ENCODE assay signal across 25 cellular contexts in genomic region chr11:12027844-12028243, GRCh38. TPM values are rescaled to one million over a fixed set of nuclear protein-coding genes. Genes with fewer than 3 reads are reported as not detected.
"Had no signal": no experiment of that assay in that cellular context is flagged by ENCODE, and none has a peak within 500 bp of the region (broad histone marks: within the 10 kb centered on the region; RNA-seq: fewer than 3 reads in every experiment).

No MANE protein-coding gene starts in this region.

- ATAC-seq: activated CD8-positive, alpha-beta T cell treated with anti-CD3 and anti-CD28 coated beads, Interleukin-2, amount 10 ng/mL, durations not matched to agents 7 days and 5 days; PC-3 had no signal

- H3K9ac ChIP-seq: KMS-11 had no signal

- H3K27ac ChIP-seq: KMS-11, RWPE1 had no signal

- DNase-seq: activated CD4-positive, alpha-beta T cell treated with anti-CD3 and anti-CD28 coated beads, Interleukin-2, amount 10 ng/mL, durations not matched to agents 24 days and 14 days; activated CD4-positive, alpha-beta T cell treated with anti-CD3 and anti-CD28 coated beads, Interleukin-2, amount 50 U/mL, for 4 hours; activated CD8-positive, alpha-beta T cell treated with anti-CD3 and anti-CD28 coated beads, Interleukin-2, amount 10 ng/mL, durations not matched to agents 7 days and 5 days; activated gamma-delta T cell; activated naive CD4-positive, alpha-beta T cell treated with Interleukin-2 at 50 U/mL for 16 hours; activated naive CD8-positive, alpha-beta T cell treated with anti-CD3 and anti-CD28 coated beads, Interleukin-2, amount 10 ng/mL, durations not matched to agents 7 days and 5 days; activated T-cell treated with anti-CD3 and anti-CD28 coated beads, Interleukin-2, amount 50 U/mL, for 24 hours; NCI-H1092 treated with DMSO at 0.1 percent for 48 hours; NCI-H1417; NCI-H146; NCI-H187; NCI-H2029 treated with DMSO at 0.1 percent for 48 hours; NCI-H2107; NCI-H2171; NCI-H510A; NCI-H526; NCI-H748 treated with DMSO at 0.1 percent for 48 hours; NK-92 treated with Interleukin-12 subunit alpha and Interleukin-12 subunit beta, amount 100 ng/mL, for 24 hours; PC-3 had no signal

- H3K4me2 ChIP-seq: KMS-11 had no signal

- FAIRE-seq: bronchial epithelial cell, RCC 7860, TTC549 had no signal

RNA-seq across cellular contexts. Expression of gene DKK3, which starts 19.4 kb away (rescaled TPM):
- total RNA-seq: activated CD4-positive, alpha-beta T cell treated with anti-CD3 and anti-CD28 coated beads, Interleukin-2, amount 10 ng/mL, durations not matched to agents 24 days and 14 days; activated T-helper 2 cell treated with anti-CD3 and anti-CD28 coated beads, Interferon-gamma antibody, Interleukin-2, Interleukin-4, amounts not matched to agents 10 μg/mL and 5 μg/mL and 100 μg/mL, durations not matched to agents 14 hours and 24 hours and 36 hours had no signal
